Comparison of ENCODE assay signal across 15 cellular contexts in the genomic region with DNA sequence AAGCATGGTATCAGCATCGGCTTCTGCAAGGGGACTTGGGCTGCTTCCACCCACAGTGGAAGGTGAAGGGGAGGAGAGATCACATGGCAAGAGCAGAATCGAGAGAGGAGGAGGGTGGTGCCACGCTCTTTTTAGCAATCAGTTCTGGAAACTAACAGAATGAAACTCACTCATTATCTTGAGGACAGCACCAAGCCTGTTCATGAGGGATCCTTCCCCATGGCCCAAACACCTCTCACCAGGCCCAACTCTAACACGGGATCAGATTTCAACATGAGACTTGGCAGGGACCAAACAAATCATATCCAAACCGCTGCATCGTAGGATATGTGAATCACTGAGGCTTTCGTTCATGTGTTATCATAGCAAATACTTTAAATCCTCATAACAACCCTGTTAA.
DNase-seq lines count a peak whose midpoint lies in the region; ATAC-seq and TF ChIP-seq lines count a peak whose summit lies in the region.
"Had no signal": no experiment of that assay in that cellular context is flagged by ENCODE, and none has a peak within 500 bp of the region (broad histone marks: within the 10 kb centered on the region; RNA-seq: fewer than 3 reads in every experiment).

No MANE protein-coding gene starts in this region.

- no peak for DNase-seq in DND-41
- peak; percentile 27 for DNase-seq in NCI-H1694 (lab: John Stamatoyannopoulos, UW)
- peak; percentile 60 for DNase-seq in mammary epithelial cell
- no peak for DNase-seq in NCI-H226
- no peak for DNase-seq in NCI-H146 (lab: John Stamatoyannopoulos, UW)
- DNase-seq: activated CD4-positive, alpha-beta memory T cell treated with anti-CD3 and anti-CD28 coated beads, Interleukin-2, amount 10 ng/mL, durations not matched to agents 7 days and 5 days; CD4-positive, CD25-positive, alpha-beta regulatory T cell; MM.1S; PC-9; upper lobe of right lung had no signal

- H4K20me1 ChIP-seq in DND-41 (ENCODE audit: insufficient read depth, low read length), result no peaks in the 10 kb centered on the region
- H4K20me1 ChIP-seq in mammary epithelial cell (ENCODE audit: insufficient read depth, low read length), result no peaks in the 10 kb centered on the region

- no peak overlapping the region for H3K4me3 ChIP-seq in DND-41 (ENCODE audit: low read depth in 1 of 2, low read length in 2 of 2)
- no peak overlapping the region for H3K4me3 ChIP-seq in mammary epithelial cell (replicated peaks in 1 of 3; ENCODE audit: insufficient read depth in 1 of 3, low read depth in 2 of 3, low read length in 3 of 3)
- H3K4me3 ChIP-seq: PC-9, upper lobe of right lung had no signal

- H2AFZ ChIP-seq in DND-41 (ENCODE audit: low read depth, low read length), result no peak overlapping the region
- H2AFZ ChIP-seq in mammary epithelial cell (ENCODE audit: low read depth, low read length), result no peak overlapping the region
- H2AFZ ChIP-seq: PC-9 had no signal

- H3K79me2 ChIP-seq in DND-41 (ENCODE audit: insufficient read depth, low read length) (no peaks in the 10 kb centered on the region), mammary epithelial cell (ENCODE audit: insufficient read depth, low read length) (no peaks in the 10 kb centered on the region)

- H3K27ac Mint-ChIP-seq in nephron, result peak overlapping the region; percentile 66 to 86 (median 67)
- H3K27ac Mint-ChIP-seq: activated CD4-positive, alpha-beta memory T cell treated with anti-CD3 and anti-CD28 coated beads, Interleukin-2, amount 10 ng/mL, durations not matched to agents 7 days and 5 days; activated naive CD8-positive, alpha-beta T cell; CD4-positive, CD25-positive, alpha-beta regulatory T cell; T-helper 2 cell treated with Interferon-gamma antibody and Interleukin-4, amounts not matched to agents 5 μg/mL and 100 μg/mL, for 36 hours had no signal

- intact Hi-C loops in mammary epithelial cell (cut with micrococcal nuclease), result no loop called here

- H3K36me3 Mint-ChIP-seq in nephron (ENCODE audit: low read depth), result peaks cover 37% of the 10 kb centered on the region
- H3K36me3 Mint-ChIP-seq: activated naive CD8-positive, alpha-beta T cell; CD4-positive, CD25-positive, alpha-beta regulatory T cell had no signal

- H3K4me1 Mint-ChIP-seq in nephron, result peaks cover 53% of the 10 kb centered on the region
- H3K4me1 Mint-ChIP-seq: activated CD4-positive, alpha-beta memory T cell treated with anti-CD3 and anti-CD28 coated beads, Interleukin-2, amount 10 ng/mL, durations not matched to agents 7 days and 5 days; CD4-positive, CD25-positive, alpha-beta regulatory T cell had no signal

- no peaks in the 10 kb centered on the region for H3K9me3 Mint-ChIP-seq in nephron
- H3K9me3 Mint-ChIP-seq: activated CD4-positive, alpha-beta memory T cell treated with anti-CD3 and anti-CD28 coated beads, Interleukin-2, amount 10 ng/mL, durations not matched to agents 7 days and 5 days; T-helper 2 cell treated with Interferon-gamma antibody and Interleukin-4, amounts not matched to agents 5 μg/mL and 100 μg/mL, for 36 hours had no signal

- no peaks in the 10 kb centered on the region for H3K27me3 ChIP-seq in DND-41 (ENCODE audit: insufficient read depth, low read length, poor library complexity)
- H3K27me3 ChIP-seq in mammary epithelial cell (ENCODE audit: insufficient read depth, low read length), result no peaks in the 10 kb centered on the region
- H3K27me3 ChIP-seq: upper lobe of right lung had no signal

- H3K36me3 ChIP-seq in DND-41 (ENCODE audit: insufficient read depth, low read length) (no peaks in the 10 kb centered on the region), mammary epithelial cell (ENCODE audit: insufficient read depth, low read length) (no peaks in the 10 kb centered on the region)
- H3K36me3 ChIP-seq: upper lobe of right lung had no signal

- H3K27ac ChIP-seq in DND-41 (ENCODE audit: low read length) (peak overlapping the region; percentile 7; the same call in 1 of the 2 replicates), mammary epithelial cell (ENCODE audit: insufficient read depth, low read depth, low read length) (no peak overlapping the region)
- H3K27ac ChIP-seq: PC-9, upper lobe of right lung had no signal

- TF ChIP-seq CTCF in DND-41 (IDR thresholded peaks at IDR 0.05; ENCODE audit: borderline replicate concordance, extremely low read depth, low read length, poor library complexity, severe bottlenecking) (no peak), mammary epithelial cell (conservative IDR thresholded peaks at IDR 0.05 in 1 of 2, IDR thresholded peaks at IDR 0.05 in 1 of 2; ENCODE audit: extremely low read depth in 1 of 2, insufficient read depth in 1 of 2, low read depth in 1 of 2, low read length in 2 of 2) (no peak), nephron (IDR thresholded peaks at IDR 0.05; ENCODE audit: unreplicated experiment in 3 of 3) (no peak)

- no peaks in the 10 kb centered on the region for H3K9me3 ChIP-seq in DND-41 (ENCODE audit: insufficient read depth, low read length, severe bottlenecking)
- no peaks in the 10 kb centered on the region for H3K9me3 ChIP-seq in mammary epithelial cell (replicated peaks; ENCODE audit: insufficient read depth, low read length)
- H3K9me3 ChIP-seq: upper lobe of right lung had no signal

- H3K9ac ChIP-seq in DND-41 (ENCODE audit: low read depth, low read length), result no peak overlapping the region
- H3K9ac ChIP-seq in mammary epithelial cell (ENCODE audit: insufficient read depth, low read length), result no peak overlapping the region

- no peaks in the 10 kb centered on the region for H3K27me3 Mint-ChIP-seq in nephron (ENCODE audit: low read depth)
- H3K27me3 Mint-ChIP-seq: activated naive CD8-positive, alpha-beta T cell had no signal

- WGBS in mammary epithelial cell (ENCODE audit: low coverage, missing lambda C conversion rate), result 57% methylated on average over 6 of the region's 7 CpGs

- dilution Hi-C loops in mammary epithelial cell (cut with HindIII; ENCODE audit: low sequenced_read_pairs), result no loop called here

- peaks cover 9% of the 10 kb centered on the region for H3K4me1 ChIP-seq in DND-41 (ENCODE audit: insufficient read depth, low read length)
- no peaks in the 10 kb centered on the region for H3K4me1 ChIP-seq in mammary epithelial cell (ENCODE audit: insufficient read depth, low read length)
- H3K4me1 ChIP-seq: upper lobe of right lung had no signal

- H3K4me3 Mint-ChIP-seq in nephron, result peak overlapping the region in 2 of 3 experiments; percentile 10 to 15
- H3K4me3 Mint-ChIP-seq: activated CD4-positive, alpha-beta memory T cell treated with anti-CD3 and anti-CD28 coated beads, Interleukin-2, amount 10 ng/mL, durations not matched to agents 7 days and 5 days; activated naive CD8-positive, alpha-beta T cell; CD4-positive, CD25-positive, alpha-beta regulatory T cell; T-helper 2 cell treated with Interferon-gamma antibody and Interleukin-4, amounts not matched to agents 5 μg/mL and 100 μg/mL, for 36 hours had no signal

- in situ Hi-C loops in mammary epithelial cell (cut with MboI; ENCODE audit: low sequenced_read_pairs in 2 of 2), result no loop called here

- H3K4me2 ChIP-seq in DND-41 (ENCODE audit: insufficient read depth, low read length), result no peak overlapping the region
- no peak overlapping the region for H3K4me2 ChIP-seq in mammary epithelial cell (ENCODE audit: insufficient read depth, low read depth, low read length)
- H3K4me2 ChIP-seq: PC-9 had no signal

- CTCF ChIA-PET in mammary epithelial cell (lab: Charles Lee; ENCODE audit: low non-redundant PET), result no interaction called here

- no TSS peak for BruUV-seq in mammary epithelial cell (replicated peaks; lab: Mats Ljungman, UMichigan)

- ATAC-seq in DND-41 (ENCODE audit: insufficient read depth, low read depth), result no peak
- no peak for ATAC-seq in HG03025 (IDR thresholded peaks at IDR 0.05; ENCODE audit: low FRiP score, unreplicated experiment)
- no peak for ATAC-seq in GM18907 (IDR thresholded peaks at IDR 0.05; ENCODE audit: unreplicated experiment)
- ATAC-seq: upper lobe of right lung had no signal

Comparison
In these comparisons a context has a peak if more than half of its experiments do, and no peak if none do; other contexts are left out.
1. DNase-seq: peak in NCI-H1694 (single experiment) and mammary epithelial cell (single experiment); none in DND-41 (single experiment), NCI-H226 (single experiment) and NCI-H146 (single experiment).